Comparison of ENCODE assay signal across 1 cellular context in the genomic region with DNA sequence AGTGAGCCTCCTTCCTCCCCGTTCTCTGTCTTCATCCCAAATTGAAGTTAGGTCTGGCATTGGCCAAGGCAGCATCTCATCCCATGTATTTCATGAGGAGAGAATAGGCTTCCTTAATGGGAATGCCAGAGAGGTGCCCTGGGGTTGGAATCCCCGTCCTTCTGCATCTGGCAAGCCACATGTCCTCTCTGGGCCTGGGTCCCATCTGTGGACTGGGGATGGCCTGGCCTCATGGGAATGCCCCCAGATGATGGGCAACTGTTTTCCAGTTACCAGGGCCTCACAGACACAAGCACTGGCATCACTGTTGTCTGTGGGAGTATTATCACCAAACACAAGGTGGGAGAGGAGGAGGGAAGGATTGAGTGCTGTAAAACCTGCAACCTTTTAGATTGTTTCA.
TF ChIP-seq lines count a peak whose summit lies in the region.

No MANE protein-coding gene starts in this region.

TF ChIP-seq in SK-N-SH treated with all-trans-retinoic acid at 6 μM for 48 hours, 23 proteins besides CTCF, POLR2A, EP300 and RAD21:
- TF ChIP-seq, protein P1, sequence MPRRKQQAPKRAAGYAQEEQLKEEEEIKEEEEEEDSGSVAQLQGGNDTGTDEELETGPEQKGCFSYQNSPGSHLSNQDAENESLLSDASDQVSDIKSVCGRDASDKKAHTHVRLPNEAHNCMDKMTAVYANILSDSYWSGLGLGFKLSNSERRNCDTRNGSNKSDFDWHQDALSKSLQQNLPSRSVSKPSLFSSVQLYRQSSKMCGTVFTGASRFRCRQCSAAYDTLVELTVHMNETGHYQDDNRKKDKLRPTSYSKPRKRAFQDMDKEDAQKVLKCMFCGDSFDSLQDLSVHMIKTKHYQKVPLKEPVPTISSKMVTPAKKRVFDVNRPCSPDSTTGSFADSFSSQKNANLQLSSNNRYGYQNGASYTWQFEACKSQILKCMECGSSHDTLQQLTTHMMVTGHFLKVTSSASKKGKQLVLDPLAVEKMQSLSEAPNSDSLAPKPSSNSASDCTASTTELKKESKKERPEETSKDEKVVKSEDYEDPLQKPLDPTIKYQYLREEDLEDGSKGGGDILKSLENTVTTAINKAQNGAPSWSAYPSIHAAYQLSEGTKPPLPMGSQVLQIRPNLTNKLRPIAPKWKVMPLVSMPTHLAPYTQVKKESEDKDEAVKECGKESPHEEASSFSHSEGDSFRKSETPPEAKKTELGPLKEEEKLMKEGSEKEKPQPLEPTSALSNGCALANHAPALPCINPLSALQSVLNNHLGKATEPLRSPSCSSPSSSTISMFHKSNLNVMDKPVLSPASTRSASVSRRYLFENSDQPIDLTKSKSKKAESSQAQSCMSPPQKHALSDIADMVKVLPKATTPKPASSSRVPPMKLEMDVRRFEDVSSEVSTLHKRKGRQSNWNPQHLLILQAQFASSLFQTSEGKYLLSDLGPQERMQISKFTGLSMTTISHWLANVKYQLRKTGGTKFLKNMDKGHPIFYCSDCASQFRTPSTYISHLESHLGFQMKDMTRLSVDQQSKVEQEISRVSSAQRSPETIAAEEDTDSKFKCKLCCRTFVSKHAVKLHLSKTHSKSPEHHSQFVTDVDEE (CRISPR knock-in tag; IDR thresholded peaks at IDR 0.05): 0 out of 2 replicates have a peak, but pooled peaks have one; percentile 17
- TF ChIP-seq OSR1 (CRISPR knock-in tag; IDR thresholded peaks at IDR 0.05): no peak
TF ChIP-seq in SK-N-SH treated with all-trans-retinoic acid at 6 μM for 48 hours: peak in this region for 1.
